11 cellular contexts compared by ENCODE assay signal in the genomic region with DNA sequence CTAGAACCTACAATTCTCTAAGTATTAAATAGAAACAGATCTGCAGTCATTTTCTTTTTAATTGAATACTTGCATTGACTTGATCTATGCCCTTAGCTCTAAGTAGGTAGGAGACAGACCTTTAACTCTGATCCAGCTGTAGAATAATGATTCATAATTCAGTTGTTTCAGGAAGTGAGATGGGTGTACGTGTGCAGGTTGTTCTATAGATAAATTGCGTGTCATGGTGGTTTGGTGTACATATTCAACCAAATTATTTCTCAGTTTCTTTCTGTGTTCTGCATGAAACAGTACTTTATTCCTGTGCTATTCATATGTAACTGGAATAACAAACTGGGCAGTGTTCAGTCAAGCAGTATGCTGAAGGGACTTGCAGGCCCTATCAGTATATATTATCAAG. TPM values are rescaled to one million over a fixed set of nuclear protein-coding genes. Genes with fewer than 3 reads are reported as not detected.
DNase-seq lines count a peak whose midpoint lies in the region; ATAC-seq and TF ChIP-seq lines count a peak whose summit lies in the region.
"Had no signal": no experiment of that assay in that cellular context is flagged by ENCODE, and none has a peak within 500 bp of the region (broad histone marks: within the 10 kb centered on the region; RNA-seq: fewer than 3 reads in every experiment).

No MANE protein-coding gene starts in this region.

- TF ChIP-seq CTCF in WERI-Rb-1 (IDR thresholded peaks at IDR 0.05; ENCODE audit: low read depth, low read length) = no peak

- H3K36me3 Mint-ChIP-seq in CD4-positive, CD25-positive, alpha-beta regulatory T cell = peaks cover 21% of the 10 kb centered on the region

- H3K4me3 Mint-ChIP-seq in CD4-positive, CD25-positive, alpha-beta regulatory T cell = no peak overlapping the region

- peak overlapping the region in 2 of 3 donors; percentile 3 to 27 for H3K27ac Mint-ChIP-seq in CD4-positive, CD25-positive, alpha-beta regulatory T cell

- H3K36me3 ChIP-seq in CD4-positive, CD25-positive, alpha-beta regulatory T cell (ENCODE audit: control insufficient read depth, insufficient read depth, low read length) = no peaks in the 10 kb centered on the region
- no peaks in the 10 kb centered on the region for H3K36me3 ChIP-seq in WERI-Rb-1

- H3K9me3 ChIP-seq in CD4-positive, CD25-positive, alpha-beta regulatory T cell (ENCODE audit: control insufficient read depth in 2 of 2, low read length in 2 of 2) = peaks cover 0 to 7% of the 10 kb centered on the region in 2 experiments
- H3K9me3 ChIP-seq in WERI-Rb-1 (ENCODE audit: severe bottlenecking) = no peaks in the 10 kb centered on the region

- peaks cover 7 to 26% (median 18%) of the 10 kb centered on the region in 4 donors for H3K4me1 Mint-ChIP-seq in CD4-positive, CD25-positive, alpha-beta regulatory T cell

- H3K4me1 ChIP-seq in CD4-positive, CD25-positive, alpha-beta regulatory T cell (ENCODE audit: control insufficient read depth, insufficient read depth, low read length, poor library complexity, severe bottlenecking) = no peaks in the 10 kb centered on the region

- no peak for DNase-seq in CD4-positive, CD25-positive, alpha-beta regulatory T cell
- no peak for DNase-seq in effector CD4-positive, alpha-beta T cell
- DNase-seq in WERI-Rb-1 = no peak
- DNase-seq in RPMI8226 = no peak
- DNase-seq: cerebellar nuclear complex, left cardiac atrium, nucleus accumbens had no signal

- no peaks in the 10 kb centered on the region for H3K27me3 Mint-ChIP-seq in CD4-positive, CD25-positive, alpha-beta regulatory T cell

- H3K27me3 ChIP-seq in CD4-positive, CD25-positive, alpha-beta regulatory T cell (ENCODE audit: control insufficient read depth, insufficient read depth, low read length) = no peaks in the 10 kb centered on the region
- no peaks in the 10 kb centered on the region for H3K27me3 ChIP-seq in WERI-Rb-1 (ENCODE audit: insufficient read depth, low read depth, severe bottlenecking)

- peaks cover 0 to 7% (median 2%) of the 10 kb centered on the region in 7 donors for H3K9me3 Mint-ChIP-seq in CD4-positive, CD25-positive, alpha-beta regulatory T cell

- ATAC-seq in CD4-positive, CD25-positive, alpha-beta regulatory T cell (ENCODE audit: low read depth in 2 of 2) = peak in 1 of 2 donors; percentile 42
- ATAC-seq in GM19023 (IDR thresholded peaks at IDR 0.05; ENCODE audit: unreplicated experiment) = peak; percentile 47
- peak; percentile 46 for ATAC-seq in HG02642 (IDR thresholded peaks at IDR 0.05; ENCODE audit: poor library complexity, unreplicated experiment)
- ATAC-seq in HG03460 (IDR thresholded peaks at IDR 0.05; ENCODE audit: unreplicated experiment) = peak; percentile 59
- no peak for ATAC-seq in GM19397 (IDR thresholded peaks at IDR 0.05; ENCODE audit: unreplicated experiment)
- ATAC-seq: left cardiac atrium had no signal

- no peak overlapping the region for H3K4me3 ChIP-seq in CD4-positive, CD25-positive, alpha-beta regulatory T cell (ENCODE audit: low read depth, low read length)
- no peak overlapping the region for H3K4me3 ChIP-seq in WERI-Rb-1 (ENCODE audit: low read depth, low read length)

- no peak overlapping the region for H3K27ac ChIP-seq in CD4-positive, CD25-positive, alpha-beta regulatory T cell (ENCODE audit: insufficient read depth, low read length, poor library complexity, severe bottlenecking)
- H3K27ac ChIP-seq in WERI-Rb-1 = no peak overlapping the region

RNA-seq across cellular contexts. Expression of a gene that starts 34.3 kb away (rescaled TPM):
- 65.1 TPM for total RNA-seq in CD4-positive, CD25-positive, alpha-beta regulatory T cell
- 10 to 100 TPM; 14.8 to 26.1 (median 15.5) TPM for polyA plus RNA-seq in CD4-positive, CD25-positive, alpha-beta regulatory T cell
